27 cellular contexts compared by ENCODE assay signal in the genomic region with DNA sequence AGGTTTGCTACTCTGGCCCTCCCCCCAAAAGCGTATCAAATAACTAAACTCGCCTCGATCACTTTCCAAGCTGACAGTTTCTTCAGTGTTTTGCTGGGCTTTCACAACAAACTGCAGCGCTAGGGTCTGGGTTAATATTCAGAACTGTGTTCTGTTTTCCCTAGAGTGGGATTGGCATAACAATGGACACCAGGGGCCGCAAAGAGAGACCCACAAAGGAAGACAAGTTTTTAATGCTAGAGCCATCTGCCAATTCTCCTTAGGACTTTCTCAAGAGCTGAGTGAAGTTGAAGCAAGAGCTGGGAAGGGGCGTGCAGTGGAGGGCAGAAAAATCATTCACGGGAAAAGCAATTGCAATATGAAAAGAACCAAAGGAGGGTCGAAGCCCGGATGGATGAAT. TPM values are rescaled to one million over a fixed set of nuclear protein-coding genes. Genes with fewer than 3 reads are reported as not detected.
A peak's percentile ranks its signal among the peaks of the same experiment; 100 is the strongest.
DNase-seq lines count a peak whose midpoint lies in the region; ATAC-seq, FAIRE-seq and TF ChIP-seq lines count a peak whose summit lies in the region.
"Had no signal": no experiment of that assay in that cellular context is flagged by ENCODE, and none has a peak within 500 bp of the region (broad histone marks: within the 10 kb centered on the region; RNA-seq: fewer than 3 reads in every experiment).

No MANE protein-coding gene starts in this region.

- H3K4me1 ChIP-seq in HAP-1 (peaks cover 36% of the 10 kb centered on the region), iPS-20b (ENCODE audit: insufficient read depth, low read length) (peaks cover 24% of the 10 kb centered on the region), HepG2 (ENCODE audit: insufficient read depth, low read length) (peaks cover 64% of the 10 kb centered on the region)
- H3K4me1 ChIP-seq: BLaER1, breast epithelium had no signal

- DNase-seq in HAP-1 (ENCODE audit: low spot score in 2 of 2) (peak; percentile 57 to 59), WTC11 (ENCODE audit: low spot score) (no peak), posterior vena cava (ENCODE audit: low spot score) (peak; percentile 35), HFFc6 (no peak), HepG2 (ENCODE audit: low spot score) (no peak)
- no peak for DNase-seq in activated CD8-positive, alpha-beta T cell treated with anti-CD3 and anti-CD28 coated beads for 36 hours
- DNase-seq: ACHN; activated B cell treated with CpG ODN at 0.5 μM for 24 hours; activated CD4-positive, alpha-beta T cell treated with anti-CD3 and anti-CD28 coated beads, Interleukin-2, amount 50 U/mL, for 1 hour; activated CD8-positive, alpha-beta memory T cell treated with anti-CD3 and anti-CD28 coated beads, Interleukin-2, amount 10 ng/mL, durations not matched to agents 7 days and 5 days; activated naive CD4-positive, alpha-beta T cell treated with anti-CD3 and anti-CD28 coated beads for 36 hours; activated T-cell treated with anti-CD3 and anti-CD28 coated beads, Interleukin-2, amount 50 U/mL, for 72 hours; COR-L47; DMS79 treated with DMSO at 0.1 percent for 48 hours; effector CD8-positive, alpha-beta T cell; left cardiac atrium; NCI-H1092; NCI-H187; NCI-H69; nucleus accumbens; stimulated activated naive CD8-positive, alpha-beta T cell treated with anti-CD3 and anti-CD28 coated beads, Interleukin-15, amount 100 ng/mL, for 72 hours had no signal

- no peak overlapping the region for H2AFZ ChIP-seq in HepG2 (ENCODE audit: low read length)

- H3K27ac ChIP-seq in iPS-20b (ENCODE audit: low read length) (peak overlapping the region; percentile 3), HepG2 (ENCODE audit: extremely low read length, insufficient read depth, low read length) (no peak overlapping the region)
- H3K27ac ChIP-seq: BLaER1, breast epithelium, SJSA1 had no signal

- CTCF ChIA-PET in WTC11 (lab: Charles Lee) (interaction anchor here (0.9 to 1.7 kb wide), 7 partner anchors 10 to 396 kb away, joined by 3 to 15 read pairs (median 3); no protein-coding TSS in a partner anchor), HepG2 (lab: Yijun Ruan, JAX; ENCODE audit: low intra/inter-chr PET ratio, low total read pairs) (no interaction called here)
- CTCF ChIA-PET in activated CD8-positive, alpha-beta T cell treated with anti-CD3 and anti-CD28 coated beads for 36 hours (lab: Charles Lee): no interaction called here

- peak; percentile 41 for ATAC-seq in WTC11
- ATAC-seq in activated CD8-positive, alpha-beta T cell treated with anti-CD3 and anti-CD28 coated beads for 36 hours: no peak
- no peak for ATAC-seq in HepG2
- ATAC-seq: activated CD8-positive, alpha-beta memory T cell treated with anti-CD3 and anti-CD28 coated beads, Interleukin-2, amount 10 ng/mL, durations not matched to agents 7 days and 5 days; activated T-cell treated with anti-CD3 and anti-CD28 coated beads, Interleukin-2, amount 50 U/mL, for 72 hours; left cardiac atrium; stimulated activated naive CD8-positive, alpha-beta T cell treated with anti-CD3 and anti-CD28 coated beads, Interleukin-15, amount 100 ng/mL, for 72 hours had no signal

- H3K4me1 Mint-ChIP-seq in WTC11 (peaks cover 66% of the 10 kb centered on the region), HFFc6 (ENCODE audit: low read depth) (peaks cover 8% of the 10 kb centered on the region)
- H3K4me1 Mint-ChIP-seq in activated CD8-positive, alpha-beta T cell treated with anti-CD3 and anti-CD28 coated beads for 36 hours (ENCODE audit: low read depth): peaks cover 8% of the 10 kb centered on the region
- H3K4me1 Mint-ChIP-seq: activated B cell treated with CpG ODN at 0.5 μM for 24 hours had no signal

- H3K9ac ChIP-seq in iPS-20b (ENCODE audit: low read depth, low read length): peak overlapping the region; percentile 56; the same call in 1 of the 2 replicates
- no peak overlapping the region for H3K9ac ChIP-seq in HepG2 (ENCODE audit: insufficient read depth, low read depth, low read length)
- H3K9ac ChIP-seq: BLaER1 had no signal

- TF ChIP-seq RAD21 in HepG2 (CRISPR knock-in tag; IDR thresholded peaks at IDR 0.05): no peak

- 96% methylated on average over 9 of the region's 9 CpGs for WGBS in HepG2 (ENCODE audit: low lambda C conversion rate)

- TF ChIP-seq EP300 in HepG2 (IDR thresholded peaks at IDR 0.05; ENCODE audit: low read depth in 2 of 2, low read length in 2 of 2): no peak
- no peak for TF ChIP-seq EP300 in HepG2 (CRISPR knock-in tag; IDR thresholded peaks at IDR 0.05; ENCODE audit: borderline replicate concordance)

- no peaks in the 10 kb centered on the region; the same call in 1 of the 2 replicates for H3K36me3 ChIP-seq in HAP-1 (replicated peaks)
- H3K36me3 ChIP-seq in iPS-20b (ENCODE audit: insufficient read depth, low read depth, low read length): no peaks in the 10 kb centered on the region
- no peaks in the 10 kb centered on the region; a peak in 1 of 5 replicates for H3K36me3 ChIP-seq in HepG2 (replicated peaks in 1 of 2; ENCODE audit: control insufficient read depth in 1 of 2, insufficient read depth in 2 of 2, low read length in 2 of 2)
- H3K36me3 ChIP-seq: BLaER1, breast epithelium had no signal

- intact Hi-C loops in posterior vena cava (cut with DNase I) (loop anchor here (2.0 to 10.0 kb wide), 2 partner anchors 54 to 72 kb away; partner anchors contain the start of gene ATP9A (in 1 of the 2)), HepG2 (cut with micrococcal nuclease; ENCODE audit: unreplicated experiment) (no loop called here)
- intact Hi-C loops in activated CD8-positive, alpha-beta T cell treated with anti-CD3 and anti-CD28 coated beads for 36 hours (cut with micrococcal nuclease): no loop called here

- no peak for TF ChIP-seq POLR2A in HepG2 (IDR thresholded peaks at IDR 0.05; ENCODE audit: insufficient read depth in 1 of 2, low read depth in 2 of 2, low read length in 2 of 2)

- H3K4me3 Mint-ChIP-seq in WTC11: peak overlapping the region; percentile 46
- H3K4me3 Mint-ChIP-seq in HFFc6: no peak overlapping the region
- H3K4me3 Mint-ChIP-seq in activated CD8-positive, alpha-beta T cell treated with anti-CD3 and anti-CD28 coated beads for 36 hours: no peak overlapping the region
- H3K4me3 Mint-ChIP-seq: activated B cell treated with CpG ODN at 0.5 μM for 24 hours; activated CD8-positive, alpha-beta memory T cell treated with anti-CD3 and anti-CD28 coated beads, Interleukin-2, amount 10 ng/mL, durations not matched to agents 7 days and 5 days; activated naive CD4-positive, alpha-beta T cell treated with anti-CD3 and anti-CD28 coated beads for 36 hours; activated T-cell treated with anti-CD3 and anti-CD28 coated beads, Interleukin-2, amount 50 U/mL, for 72 hours; stimulated activated naive CD8-positive, alpha-beta T cell treated with anti-CD3 and anti-CD28 coated beads, Interleukin-15, amount 100 ng/mL, for 72 hours had no signal

- H3K27me3 Mint-ChIP-seq in WTC11 (ENCODE audit: low read depth) (no peaks in the 10 kb centered on the region), HFFc6 (ENCODE audit: insufficient read depth) (peaks cover 5% of the 10 kb centered on the region; the same call in 1 of the 2 replicates)
- peaks cover 6% of the 10 kb centered on the region for H3K27me3 Mint-ChIP-seq in activated CD8-positive, alpha-beta T cell treated with anti-CD3 and anti-CD28 coated beads for 36 hours

- no peak for FAIRE-seq in HepG2 (lab: Jason Lieb, UNC)
- FAIRE-seq: colon, small intestine had no signal

- no peaks in the 10 kb centered on the region for H3K27me3 ChIP-seq in HAP-1 (ENCODE audit: low read depth)
- H3K27me3 ChIP-seq in iPS-20b (ENCODE audit: insufficient read depth, low read length): no peaks in the 10 kb centered on the region
- no peaks in the 10 kb centered on the region for H3K27me3 ChIP-seq in HepG2 (ENCODE audit: control insufficient read depth in 1 of 2, insufficient read depth in 2 of 2, low read length in 2 of 2)
- H3K27me3 ChIP-seq: BLaER1, breast epithelium, SJSA1 had no signal

- peak overlapping the region; percentile 97 for H3K27ac Mint-ChIP-seq in WTC11
- no peak overlapping the region for H3K27ac Mint-ChIP-seq in HFFc6
- no peak overlapping the region for H3K27ac Mint-ChIP-seq in activated CD8-positive, alpha-beta T cell treated with anti-CD3 and anti-CD28 coated beads for 36 hours
- H3K27ac Mint-ChIP-seq: activated B cell treated with CpG ODN at 0.5 μM for 24 hours; activated CD8-positive, alpha-beta memory T cell treated with anti-CD3 and anti-CD28 coated beads, Interleukin-2, amount 10 ng/mL, durations not matched to agents 7 days and 5 days; activated naive CD4-positive, alpha-beta T cell treated with anti-CD3 and anti-CD28 coated beads for 36 hours; activated T-cell treated with anti-CD3 and anti-CD28 coated beads, Interleukin-2, amount 50 U/mL, for 72 hours; stimulated activated naive CD8-positive, alpha-beta T cell treated with anti-CD3 and anti-CD28 coated beads, Interleukin-15, amount 100 ng/mL, for 72 hours had no signal

- no peaks in the 10 kb centered on the region for H4K20me1 ChIP-seq in HepG2 (ENCODE audit: insufficient read depth, low read length)
- H4K20me1 ChIP-seq: BLaER1 had no signal

- H3K36me3 Mint-ChIP-seq in WTC11 (no peaks in the 10 kb centered on the region), HFFc6 (ENCODE audit: low read depth) (no peaks in the 10 kb centered on the region; the same call in 1 of the 2 replicates)
- H3K36me3 Mint-ChIP-seq in activated CD8-positive, alpha-beta T cell treated with anti-CD3 and anti-CD28 coated beads for 36 hours (ENCODE audit: low read depth): no peaks in the 10 kb centered on the region
- H3K36me3 Mint-ChIP-seq: activated CD8-positive, alpha-beta memory T cell treated with anti-CD3 and anti-CD28 coated beads, Interleukin-2, amount 10 ng/mL, durations not matched to agents 7 days and 5 days had no signal

- in situ Hi-C loops in HAP-1 (cut with MboI; ENCODE audit: low sequenced_read_pairs): no loop called here
- in situ Hi-C loops in HepG2 (cut with HindIII; ENCODE audit: extremely low pct_ligation_motif_present, low pct_unique_long_range_greater_than_20kb): no loop called here

- TF ChIP-seq CTCF in WTC11 (IDR thresholded peaks at IDR 0.05): no peak
- no peak for TF ChIP-seq CTCF in HFFc6 (IDR thresholded peaks at IDR 0.05)
- no peak for TF ChIP-seq CTCF in activated CD8-positive, alpha-beta T cell treated with anti-CD3 and anti-CD28 coated beads for 36 hours (IDR thresholded peaks at IDR 0.05)
- TF ChIP-seq CTCF in HepG2 (CRISPR knock-in tag; IDR thresholded peaks at IDR 0.05): no peak

- BruUV-seq in HepG2 (replicated peaks; lab: Mats Ljungman, UMichigan): no TSS peak

- no peaks in the 10 kb centered on the region for H3K9me3 Mint-ChIP-seq in WTC11
- H3K9me3 Mint-ChIP-seq in HFFc6: no peaks in the 10 kb centered on the region
- no peaks in the 10 kb centered on the region for H3K9me3 Mint-ChIP-seq in activated CD8-positive, alpha-beta T cell treated with anti-CD3 and anti-CD28 coated beads for 36 hours
- H3K9me3 Mint-ChIP-seq: activated B cell treated with CpG ODN at 0.5 μM for 24 hours; activated naive CD4-positive, alpha-beta T cell treated with anti-CD3 and anti-CD28 coated beads for 36 hours; activated T-cell treated with anti-CD3 and anti-CD28 coated beads, Interleukin-2, amount 50 U/mL, for 72 hours; stimulated activated naive CD8-positive, alpha-beta T cell treated with anti-CD3 and anti-CD28 coated beads, Interleukin-15, amount 100 ng/mL, for 72 hours had no signal

- H3K4me3 ChIP-seq in HAP-1 (no peak overlapping the region), iPS-20b (ENCODE audit: low read length) (peak overlapping the region; percentile 39; the same call in 1 of the 2 replicates), HepG2 (replicated peaks in 1 of 3; ENCODE audit: insufficient read depth in 1 of 3, low read depth in 2 of 3, low read length in 3 of 3) (no peak overlapping the region)
- H3K4me3 ChIP-seq: BLaER1, breast epithelium, SJSA1 had no signal

- H3K4me2 ChIP-seq in HepG2 (ENCODE audit: low read depth, low read length): no peak overlapping the region
- H3K4me2 ChIP-seq: BLaER1 had no signal

- H3K9me3 ChIP-seq in HAP-1 (no peaks in the 10 kb centered on the region), iPS-20b (ENCODE audit: insufficient read depth, low read depth, low read length) (no peaks in the 10 kb centered on the region), HepG2 (ENCODE audit: low read length) (no peaks in the 10 kb centered on the region)
- H3K9me3 ChIP-seq: BLaER1, breast epithelium, SJSA1 had no signal

- POLR2A ChIA-PET in WTC11 (lab: Charles Lee): no interaction called here
- POLR2A ChIA-PET in activated CD8-positive, alpha-beta T cell treated with anti-CD3 and anti-CD28 coated beads for 36 hours (lab: Charles Lee): no interaction called here
- POLR2A ChIA-PET in HepG2 (lab: Yijun Ruan, JAX): no interaction called here

- no peaks in the 10 kb centered on the region for H3K79me2 ChIP-seq in HepG2 (ENCODE audit: insufficient read depth, low read length)

RNA-seq across cellular contexts. Expression of gene ATP9A, which starts 57.7 kb away (rescaled TPM):
- 5.0 to 5.4 TPM (median 5.0 TPM) in 3 replicates for total RNA-seq in WTC11 (2021)
- total RNA-seq in posterior vena cava: 10 to 100 TPM; 36.6 to 61.2 TPM
- total RNA-seq in HFFc6 (2021; fragmentation: NEBNext Ultra II Directional; extraction: Animal tissue kit (Norgen Biotek cat#: 25700)): 10 to 100 TPM; 21.4 to 34.0 (median 22.8) TPM
- total RNA-seq in activated CD8-positive, alpha-beta T cell treated with anti-CD3 and anti-CD28 coated beads for 36 hours: under 1 TPM; 0.58 to 0.65 TPM
- total RNA-seq in HepG2 (2016; rRNA removed; fragmentation: Illumina TruSeq; extraction: Trizol): 11.0 and 11.8 TPM in 2 replicates
- 2.4 and 3.0 TPM in 2 replicates for total RNA-seq in HepG2 (2016; cell fraction: cytosol; rRNA removed; fragmentation: Illumina TruSeq; extraction: Trizol; ENCODE audit: low read depth)
- total RNA-seq in HepG2 (2016; cell fraction: insoluble cytoplasmic fraction; rRNA removed; fragmentation: Illumina TruSeq; extraction: Trizol): 10.1 and 11.8 TPM in 2 replicates
- 5.1 and 5.8 TPM in 2 replicates for total RNA-seq in HepG2 (2016; cell fraction: membrane; rRNA removed; fragmentation: Illumina TruSeq; extraction: Trizol)
- 13.2 and 14.5 TPM in 2 replicates for total RNA-seq in HepG2 (2016; cell fraction: nucleus; rRNA removed; fragmentation: Illumina TruSeq; extraction: Trizol)
- polyA plus RNA-seq in HepG2 (2011; rRNA removed): 18.5 and 19.2 TPM in 2 replicates
- 13.2 and 14.1 TPM in 2 replicates for polyA plus RNA-seq in HepG2 (2011; cell fraction: cytosol; rRNA removed)
- 31.8 and 35.3 TPM in 2 replicates for polyA plus RNA-seq in HepG2 (2011; cell fraction: nucleus; rRNA removed)
- polyA plus RNA-seq in HepG2 (2012): 23.4 and 25.1 TPM in 2 replicates
- 0.52 and 0.55 TPM in 2 replicates for polyA plus RNA-seq in HepG2 (2016; cell fraction: cytosol; fragmentation: Illumina TruSeq; extraction: Trizol; ENCODE audit: low read depth)
- 6.8 and 7.8 TPM in 2 replicates for polyA plus RNA-seq in HepG2 (2016; cell fraction: insoluble cytoplasmic fraction; fragmentation: Illumina TruSeq; extraction: Trizol; ENCODE audit: low read depth)
- polyA plus RNA-seq in HepG2 (2016; cell fraction: membrane; fragmentation: Illumina TruSeq; extraction: Trizol; ENCODE audit: low read depth): 2.0 and 2.2 TPM in 2 replicates
- 14.8 and 15.7 TPM in 2 replicates for polyA plus RNA-seq in HepG2 (2016; cell fraction: nucleus; fragmentation: Illumina TruSeq; extraction: Trizol; ENCODE audit: insufficient read depth, low read depth)
- polyA minus RNA-seq in HepG2 (2011; rRNA and poly(A)+ RNA removed; ENCODE audit: low replicate concordance): 30.7 and 75.7 TPM in 2 replicates
- 25.1 and 28.6 TPM in 2 replicates for polyA minus RNA-seq in HepG2 (2011; cell fraction: cytosol; rRNA and poly(A)+ RNA removed)
- polyA minus RNA-seq in HepG2 (2011; cell fraction: nucleus; rRNA and poly(A)+ RNA removed): 37.2 and 39.9 TPM in 2 replicates

Comparison
In these comparisons a context has a peak if more than half of its experiments do, and no peak if none do; other contexts are left out.
1. DNase-seq: peak in HAP-1 (2 of 2) and posterior vena cava (single experiment); none in WTC11 (single experiment), HFFc6 (single experiment), activated CD8-positive, alpha-beta T cell treated with anti-CD3 and anti-CD28 coated beads for 36 hours (single experiment) and HepG2 (single experiment).
2. intact Hi-C loops: an anchor here in posterior vena cava (2.0 to 10.0 kb wide); none called in activated CD8-positive, alpha-beta T cell treated with anti-CD3 and anti-CD28 coated beads for 36 hours and HepG2.